In the genomic region with DNA sequence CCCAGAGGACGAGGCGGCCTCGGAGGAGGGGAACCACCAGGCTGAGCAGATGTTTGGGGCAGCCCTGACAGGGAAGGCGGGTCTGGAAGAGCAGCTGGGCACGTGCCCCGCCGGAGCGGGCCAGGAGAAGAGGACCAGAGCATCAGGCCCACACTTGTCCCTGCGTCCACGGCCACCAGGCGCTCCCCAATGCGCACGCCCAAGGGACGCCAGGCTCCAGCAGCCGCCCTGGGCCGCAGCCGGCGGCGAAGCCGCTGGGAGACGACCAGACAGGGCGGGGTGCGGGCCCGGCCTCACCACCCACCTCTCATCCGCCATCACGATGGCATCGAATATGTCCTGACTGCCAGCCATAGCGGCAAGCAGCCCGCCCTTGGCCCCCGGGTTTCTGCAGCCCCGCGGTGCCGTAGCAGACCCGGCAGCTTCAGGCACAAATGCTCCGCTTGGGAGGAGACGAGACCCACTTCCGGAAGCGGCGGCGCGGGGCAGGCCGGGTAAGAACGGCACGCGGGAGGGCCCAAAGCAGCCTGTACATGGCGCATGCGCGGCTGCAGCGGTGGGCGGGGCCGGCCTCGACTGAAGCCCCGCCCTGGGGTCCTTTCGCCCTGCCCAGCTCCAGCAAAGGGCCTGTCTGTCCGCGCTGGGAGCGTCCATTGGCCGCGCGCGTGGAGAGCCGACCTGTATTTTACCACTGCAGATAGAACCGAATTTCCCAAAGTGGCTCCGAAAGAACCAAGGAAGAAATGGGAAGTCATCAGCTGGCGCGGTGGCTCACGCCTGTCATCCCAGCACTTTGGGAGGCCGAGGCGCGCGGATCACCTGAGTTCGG, we compare ENCODE assay signal across 8 cellular contexts. TPM values are rescaled to one million over a fixed set of nuclear protein-coding genes. Genes with fewer than 3 reads are reported as not detected.
DNase-seq lines count a peak whose midpoint lies in the region; ATAC-seq and TF ChIP-seq lines count a peak whose summit lies in the region.

A gene with protein sequence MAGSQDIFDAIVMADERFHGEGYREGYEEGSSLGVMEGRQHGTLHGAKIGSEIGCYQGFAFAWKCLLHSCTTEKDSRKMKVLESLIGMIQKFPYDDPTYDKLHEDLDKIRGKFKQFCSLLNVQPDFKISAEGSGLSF (minus strand): TSS at position 468 of the 829 bp plus-strand sequence. CDS start 114 bp downstream, at position 354.

- peaks cover 43% of the 10 kb centered on the region for H3K4me1 Mint-ChIP-seq in HFFc6 (ENCODE audit: low read depth)
- peaks cover 33% of the 10 kb centered on the region for H3K4me1 Mint-ChIP-seq in activated naive CD4-positive, alpha-beta T cell treated with anti-CD3 and anti-CD28 coated beads, Interleukin-2, amount 50 U/mL, for 24 hours

- no peak; the same call in 1 of the 2 replicates for TF ChIP-seq CTCF in HFFc6 (IDR thresholded peaks at IDR 0.05)

- peak within 1 kb of the TSS; percentile 99 for H3K27ac Mint-ChIP-seq in HFFc6
- H3K27ac Mint-ChIP-seq in activated naive CD4-positive, alpha-beta T cell treated with anti-CD3 and anti-CD28 coated beads, Interleukin-2, amount 50 U/mL, for 24 hours: peak within 1 kb of the TSS; percentile 96

- peaks cover 18% of the 10 kb centered on the region for H3K36me3 Mint-ChIP-seq in HFFc6 (ENCODE audit: low read depth)
- peaks cover 3% of the 10 kb centered on the region for H3K36me3 Mint-ChIP-seq in activated naive CD4-positive, alpha-beta T cell treated with anti-CD3 and anti-CD28 coated beads, Interleukin-2, amount 50 U/mL, for 24 hours

- H3K9me3 Mint-ChIP-seq in HFFc6: no peaks in the 10 kb centered on the region
- H3K9me3 Mint-ChIP-seq in activated naive CD4-positive, alpha-beta T cell treated with anti-CD3 and anti-CD28 coated beads, Interleukin-2, amount 50 U/mL, for 24 hours: no peaks in the 10 kb centered on the region

- DNase-seq in GM03348 (ENCODE audit: low spot score): peak; percentile 99
- peak; percentile 92 for DNase-seq in HFFc6
- DNase-seq in NCI-H1048 (lab: John Stamatoyannopoulos, UW): peak; percentile 79
- peak; percentile 93 for DNase-seq in globus pallidus (ENCODE audit: low spot score)
- peak; percentile 50 to 97 (median 91) for DNase-seq in nucleus accumbens (lab: John Stamatoyannopoulos, UW)
- peak; percentile 95 for DNase-seq in superior temporal gyrus (ENCODE audit: extremely low spot score)

- H3K27me3 Mint-ChIP-seq in HFFc6 (ENCODE audit: insufficient read depth): no peaks in the 10 kb centered on the region; the same call in 1 of the 2 replicates
- H3K27me3 Mint-ChIP-seq in activated naive CD4-positive, alpha-beta T cell treated with anti-CD3 and anti-CD28 coated beads, Interleukin-2, amount 50 U/mL, for 24 hours: no peaks in the 10 kb centered on the region

- H3K4me3 Mint-ChIP-seq in HFFc6: peak within 1 kb of the TSS; percentile 99
- peak within 1 kb of the TSS; percentile 98 for H3K4me3 Mint-ChIP-seq in activated naive CD4-positive, alpha-beta T cell treated with anti-CD3 and anti-CD28 coated beads, Interleukin-2, amount 50 U/mL, for 24 hours

- peak; percentile 96 for ATAC-seq in SK-N-SH treated with all-trans-retinoic acid at 6 μM for 48 hours

TF ChIP-seq in SK-N-SH treated with all-trans-retinoic acid at 6 μM for 48 hours, 23 proteins besides CTCF, POLR2A, EP300 and RAD21:
- TF ChIP-seq, protein P1, sequence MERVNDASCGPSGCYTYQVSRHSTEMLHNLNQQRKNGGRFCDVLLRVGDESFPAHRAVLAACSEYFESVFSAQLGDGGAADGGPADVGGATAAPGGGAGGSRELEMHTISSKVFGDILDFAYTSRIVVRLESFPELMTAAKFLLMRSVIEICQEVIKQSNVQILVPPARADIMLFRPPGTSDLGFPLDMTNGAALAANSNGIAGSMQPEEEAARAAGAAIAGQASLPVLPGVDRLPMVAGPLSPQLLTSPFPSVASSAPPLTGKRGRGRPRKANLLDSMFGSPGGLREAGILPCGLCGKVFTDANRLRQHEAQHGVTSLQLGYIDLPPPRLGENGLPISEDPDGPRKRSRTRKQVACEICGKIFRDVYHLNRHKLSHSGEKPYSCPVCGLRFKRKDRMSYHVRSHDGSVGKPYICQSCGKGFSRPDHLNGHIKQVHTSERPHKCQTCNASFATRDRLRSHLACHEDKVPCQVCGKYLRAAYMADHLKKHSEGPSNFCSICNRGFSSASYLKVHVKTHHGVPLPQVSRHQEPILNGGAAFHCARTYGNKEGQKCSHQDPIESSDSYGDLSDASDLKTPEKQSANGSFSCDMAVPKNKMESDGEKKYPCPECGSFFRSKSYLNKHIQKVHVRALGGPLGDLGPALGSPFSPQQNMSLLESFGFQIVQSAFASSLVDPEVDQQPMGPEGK (CRISPR knock-in tag; IDR thresholded peaks at IDR 0.05; ENCODE audit: borderline replicate concordance): no peak
- no peak for TF ChIP-seq PPARA (CRISPR knock-in tag; IDR thresholded peaks at IDR 0.05; ENCODE audit: borderline replicate concordance)
- TF ChIP-seq ZNF70 (CRISPR knock-in tag; IDR thresholded peaks at IDR 0.05): peak; percentile 29; the same call in 1 of the 2 replicates

RNA-seq across cellular contexts. Expression of the gene that starts here (rescaled TPM):
- 10 to 100 TPM; 23.2 to 28.5 (median 25.6) TPM for total RNA-seq in HFFc6 (2021; fragmentation: NEBNext Ultra II Directional; extraction: Animal tissue kit (Norgen Biotek cat#: 25700))

Comparison
In these comparisons a context has a peak if more than half of its experiments do, and no peak if none do; other contexts are left out.
1. Peak in every context shown above with its lines: DNase-seq and ATAC-seq.